Comparison of ENCODE assay signal across 8 cellular contexts in genomic region chr14:65206448-65207096, GRCh38.
DNase-seq lines count a peak whose midpoint lies in the region; ATAC-seq and TF ChIP-seq lines count a peak whose summit lies in the region.

No MANE protein-coding gene starts in this region.

- peak; percentile 60 for ATAC-seq in GM21381 (IDR thresholded peaks at IDR 0.05; ENCODE audit: unreplicated experiment)
- ATAC-seq in HG03558 (IDR thresholded peaks at IDR 0.05; ENCODE audit: extremely low read depth, unreplicated experiment), result peak; percentile 49
- ATAC-seq in Right ventricle myocardium inferior, result no peak

- H3K36me3 Mint-ChIP-seq in activated naive CD8-positive, alpha-beta T cell, result no peaks in the 10 kb centered on the region

- intact Hi-C loops in Right ventricle myocardium inferior (cut with DNase I), result no loop called here

- TF ChIP-seq CTCF in coronary artery (IDR thresholded peaks at IDR 0.05), result no peak

- H3K4me3 Mint-ChIP-seq in activated naive CD8-positive, alpha-beta T cell, result peak overlapping the region; percentile 73

- no peaks in the 10 kb centered on the region for H3K27me3 Mint-ChIP-seq in activated naive CD8-positive, alpha-beta T cell

- H3K27ac ChIP-seq in coronary artery, result no peak overlapping the region

- peak overlapping the region; percentile 89 for H3K27ac Mint-ChIP-seq in activated naive CD8-positive, alpha-beta T cell

- H3K4me1 Mint-ChIP-seq in activated naive CD8-positive, alpha-beta T cell (ENCODE audit: low read depth), result peaks cover 54% of the 10 kb centered on the region

- H3K4me3 ChIP-seq in GM08714 (ENCODE audit: low read length) (peak overlapping the region; percentile 56; the same call in 1 of the 2 replicates), coronary artery (no peak overlapping the region)

- DNase-seq in foreskin melanocyte (no peak), nucleus accumbens (lab: John Stamatoyannopoulos, UW) (no peak), Right ventricle myocardium inferior (ENCODE audit: missing footprints) (no peak), coronary artery (ENCODE audit: low spot score) (no peak)

- H3K9me3 Mint-ChIP-seq in activated naive CD8-positive, alpha-beta T cell (ENCODE audit: low read depth), result peaks cover 6% of the 10 kb centered on the region
